ENCODE assay signal across 8 cellular contexts in the genomic region with DNA sequence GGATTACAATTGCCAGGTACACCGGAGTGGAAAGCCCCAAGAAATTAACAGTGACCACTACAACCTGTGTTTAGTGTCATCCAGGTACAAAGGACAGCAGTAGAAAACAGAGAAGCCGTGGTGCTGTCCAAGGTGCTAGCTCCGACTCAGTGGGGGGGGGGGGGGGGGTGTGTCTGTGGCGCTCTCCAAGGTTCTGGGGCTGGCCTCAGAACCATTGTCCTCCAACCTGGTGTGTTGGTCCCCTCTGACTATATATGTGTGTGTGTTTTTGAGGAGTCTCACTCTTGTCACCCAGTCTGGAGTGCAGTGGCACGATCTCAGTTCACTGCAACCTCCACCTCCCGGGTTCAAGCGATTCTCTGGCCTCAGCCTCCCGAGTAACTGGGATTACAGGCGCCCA. TPM values are rescaled to one million over a fixed set of nuclear protein-coding genes. Genes with fewer than 3 reads are reported as not detected.
A peak's percentile ranks its signal among the peaks of the same experiment; 100 is the strongest.
DNase-seq lines count a peak whose midpoint lies in the region; ATAC-seq, FAIRE-seq and TF ChIP-seq lines count a peak whose summit lies in the region.

No MANE protein-coding gene starts in this region.

- H3K4me1 ChIP-seq in RWPE2 (ENCODE audit: insufficient read depth, poor library complexity, severe bottlenecking) = peaks cover under 1% of the 10 kb centered on the region
- peaks cover 0 to 1% (median 0%) of the 10 kb centered on the region in 3 donors for H3K4me1 ChIP-seq in pancreas

- peak overlapping the region; percentile 30 for H3K4me3 Mint-ChIP-seq in central memory CD8-positive, alpha-beta T cell

- ATAC-seq in RWPE2 (ENCODE audit: low read depth) (peak; percentile 58; the same call in 2 of the 3 replicates), pancreas (peak in 3 of 4 donors; percentile 40 to 85 (median 67)), GM21515 (IDR thresholded peaks at IDR 0.05; ENCODE audit: unreplicated experiment) (no peak)
- no peak for ATAC-seq in central memory CD8-positive, alpha-beta T cell (replicated peaks; ENCODE audit: extremely low read depth, poor library complexity, severe bottlenecking)

- no peak overlapping the region for H3K27ac ChIP-seq in RWPE2 (ENCODE audit: poor library complexity, severe bottlenecking)
- H3K27ac ChIP-seq in pancreas = no peak overlapping the region

- TF ChIP-seq CTCF in GM13976 (IDR thresholded peaks at IDR 0.05; ENCODE audit: borderline replicate concordance, control extremely low read depth, extremely low read depth, insufficient read depth, missing control alignments) = no peak
- no peak for TF ChIP-seq CTCF in RWPE2 (IDR thresholded peaks at IDR 0.05; ENCODE audit: poor library complexity, severe bottlenecking)
- TF ChIP-seq CTCF in pancreas (IDR thresholded peaks at IDR 0.05) = no peak

- no peak for FAIRE-seq in pancreas (lab: Jason Lieb, UNC)

- DNase-seq in GM13976 (ENCODE audit: low spot score) (peak; percentile 43), RWPE2 (ENCODE audit: low spot score) (no peak), pancreas (peak in 1 of 6 donors; percentile 9), NCI-H1417 (lab: John Stamatoyannopoulos, UW) (no peak), DMS79 treated with DMSO at 0.1 percent for 48 hours (lab: John Stamatoyannopoulos, UW) (no peak), posterior cingulate gyrus (no peak)
- DNase-seq in central memory CD8-positive, alpha-beta T cell (ENCODE audit: low spot score in 2 of 2) = no peak

- in situ Hi-C loops in GM13976 (cut with MboI; ENCODE audit: low sequenced_read_pairs, unreplicated experiment) = no loop called here

- intact Hi-C loops in pancreas (cut with DNase I) (no loop called here), posterior cingulate gyrus (cut with DNase I) (loop anchor here (10.0 kb wide), 1 partner anchor 97 kb away; no protein-coding TSS in a partner anchor)

- no peaks in the 10 kb centered on the region for H3K36me3 ChIP-seq in RWPE2 (ENCODE audit: low read depth)
- no peaks in the 10 kb centered on the region for H3K36me3 ChIP-seq in pancreas

- H3K27me3 ChIP-seq in RWPE2 (ENCODE audit: insufficient read depth, poor library complexity, severe bottlenecking) (no peaks in the 10 kb centered on the region), pancreas (no peaks in the 10 kb centered on the region)

- peaks cover 3% of the 10 kb centered on the region for H3K36me3 Mint-ChIP-seq in central memory CD8-positive, alpha-beta T cell (ENCODE audit: insufficient read depth)

- H3K4me3 ChIP-seq in RWPE2 (ENCODE audit: severe bottlenecking) (no peak overlapping the region), pancreas (no peak overlapping the region)

- 31 to 40% methylated on average over 9 of the region's 9 CpGs for WGBS in pancreas, 2 donors

- no peaks in the 10 kb centered on the region for H3K9me3 Mint-ChIP-seq in central memory CD8-positive, alpha-beta T cell

- H3K27me3 Mint-ChIP-seq in central memory CD8-positive, alpha-beta T cell = no peaks in the 10 kb centered on the region

- H3K27ac Mint-ChIP-seq in central memory CD8-positive, alpha-beta T cell (ENCODE audit: low read depth) = no peak overlapping the region

- peaks cover 6% of the 10 kb centered on the region for H3K4me1 Mint-ChIP-seq in central memory CD8-positive, alpha-beta T cell

- H3K9me3 ChIP-seq in RWPE2 (ENCODE audit: severe bottlenecking) (no peaks in the 10 kb centered on the region), pancreas (no peaks in the 10 kb centered on the region)

RNA-seq across cellular contexts. Expression of a gene that starts 5.8 kb away (rescaled TPM):
- 1 to 10 TPM; 2.6 to 6.1 (median 4.0) TPM for total RNA-seq in pancreas
- polyA plus RNA-seq in pancreas = 10 to 100 TPM in 1 of 2 donors, 1 to 10 TPM in 1; 8.2 to 14.5 TPM

RNA-seq across cellular contexts. Expression of a gene that starts 21.3 kb away (rescaled TPM):
- 1 to 10 TPM; 3.6 to 7.3 (median 4.9) TPM for total RNA-seq in pancreas
- 1 to 10 TPM; 2.9 to 6.1 TPM for polyA plus RNA-seq in pancreas

RNA-seq across cellular contexts. Expression of a gene that starts 26.0 kb away (rescaled TPM):
- total RNA-seq in pancreas = not detected
- polyA plus RNA-seq in pancreas = not detected

RNA-seq across cellular contexts. Expression of a gene that starts 58.4 kb away (rescaled TPM):
- 10 to 100 TPM in 1 of 6 donors, 1 to 10 TPM in 5; 2.6 to 17.2 (median 5.3) TPM for total RNA-seq in pancreas
- 1 to 10 TPM; 5.8 to 7.8 TPM for polyA plus RNA-seq in pancreas

Comparison
In these comparisons a context has a peak if more than half of its experiments do, and no peak if none do; other contexts are left out.
1. ATAC-seq: peak in RWPE2 (single experiment) and pancreas (3 of 4); none in central memory CD8-positive, alpha-beta T cell (single experiment) and GM21515 (single experiment).